10 cellular contexts compared by ENCODE assay signal in genomic region chr2:1781291-1782080, GRCh38. TPM values are rescaled to one million over a fixed set of nuclear protein-coding genes. Genes with fewer than 3 reads are reported as not detected.
A peak's percentile ranks its signal among the peaks of the same experiment; 100 is the strongest.
DNase-seq lines count a peak whose midpoint lies in the region; ATAC-seq and TF ChIP-seq lines count a peak whose summit lies in the region.
"Had no signal": no experiment of that assay in that cellular context is flagged by ENCODE, and none has a peak within 500 bp of the region (broad histone marks: within the 10 kb centered on the region; RNA-seq: fewer than 3 reads in every experiment).

No MANE protein-coding gene starts in this region.

- H3K27me3 Mint-ChIP-seq in activated CD8-positive, alpha-beta T cell treated with anti-CD3 and anti-CD28 coated beads for 36 hours, result peaks cover 10% of the 10 kb centered on the region
- H3K27me3 Mint-ChIP-seq in HFFc6 (ENCODE audit: insufficient read depth), result peaks cover 21% of the 10 kb centered on the region

- H3K4me3 Mint-ChIP-seq in activated CD8-positive, alpha-beta T cell treated with anti-CD3 and anti-CD28 coated beads for 36 hours, result no peak overlapping the region
- no peak overlapping the region for H3K4me3 Mint-ChIP-seq in HFFc6
- H3K4me3 Mint-ChIP-seq: memory B cell had no signal

- DNase-seq in HT1080 (ENCODE audit: low read depth), result peak; percentile 65
- DNase-seq in activated CD8-positive, alpha-beta T cell treated with anti-CD3 and anti-CD28 coated beads for 36 hours, result peak; percentile 23
- peak; percentile 57 for DNase-seq in brain microvascular endothelial cell
- DNase-seq in stimulated activated CD4-positive, alpha-beta T cell treated with anti-CD3 and anti-CD28 coated beads, Interleukin-4, amount 100 ng/mL, for 1 hour, result peak; percentile 32
- DNase-seq in HFFc6, result no peak
- no peak for DNase-seq in foreskin fibroblast
- DNase-seq: NCI-H345 had no signal

- H3K4me1 Mint-ChIP-seq in activated CD8-positive, alpha-beta T cell treated with anti-CD3 and anti-CD28 coated beads for 36 hours (ENCODE audit: low read depth), result no peaks in the 10 kb centered on the region
- peaks cover 13% of the 10 kb centered on the region for H3K4me1 Mint-ChIP-seq in HFFc6 (ENCODE audit: low read depth)
- H3K4me1 Mint-ChIP-seq: memory B cell had no signal

- H3K36me3 ChIP-seq in brain microvascular endothelial cell (replicated peaks), result no peaks in the 10 kb centered on the region

- peak; percentile 68 for ATAC-seq in activated CD8-positive, alpha-beta T cell treated with anti-CD3 and anti-CD28 coated beads for 36 hours
- ATAC-seq in GM18868 (IDR thresholded peaks at IDR 0.05; ENCODE audit: unreplicated experiment), result no peak
- ATAC-seq in GM21390 (IDR thresholded peaks at IDR 0.05; ENCODE audit: unreplicated experiment), result no peak

- H3K27ac Mint-ChIP-seq in activated CD8-positive, alpha-beta T cell treated with anti-CD3 and anti-CD28 coated beads for 36 hours, result peak overlapping the region; percentile 61
- no peak overlapping the region for H3K27ac Mint-ChIP-seq in HFFc6
- H3K27ac Mint-ChIP-seq: memory B cell had no signal

- no peak for TF ChIP-seq CTCF in activated CD8-positive, alpha-beta T cell treated with anti-CD3 and anti-CD28 coated beads for 36 hours (IDR thresholded peaks at IDR 0.05)
- peak; percentile 15 for TF ChIP-seq CTCF in brain microvascular endothelial cell (IDR thresholded peaks at IDR 0.05; ENCODE audit: low read depth, low read length, missing control alignments)
- no peak for TF ChIP-seq CTCF in HFFc6 (IDR thresholded peaks at IDR 0.05)
- no peak for TF ChIP-seq CTCF in foreskin fibroblast (IDR thresholded peaks at IDR 0.05; ENCODE audit: low read depth, low read length)

- POLR2A ChIA-PET in activated CD8-positive, alpha-beta T cell treated with anti-CD3 and anti-CD28 coated beads for 36 hours (lab: Charles Lee), result no interaction called here

- H3K4me3 ChIP-seq in brain microvascular endothelial cell (ENCODE audit: low read depth, low read length) (no peak overlapping the region), foreskin fibroblast (ENCODE audit: low read depth in 1 of 2, low read length in 2 of 2) (no peak overlapping the region)

- intact Hi-C loops in activated CD8-positive, alpha-beta T cell treated with anti-CD3 and anti-CD28 coated beads for 36 hours (cut with micrococcal nuclease), result no loop called here

- no peak overlapping the region for H3K27ac ChIP-seq in brain microvascular endothelial cell

- CTCF ChIA-PET in activated CD8-positive, alpha-beta T cell treated with anti-CD3 and anti-CD28 coated beads for 36 hours (lab: Charles Lee), result no interaction called here

- no peaks in the 10 kb centered on the region for H3K27me3 ChIP-seq in brain microvascular endothelial cell (replicated peaks)

- no peaks in the 10 kb centered on the region for H3K36me3 Mint-ChIP-seq in activated CD8-positive, alpha-beta T cell treated with anti-CD3 and anti-CD28 coated beads for 36 hours (ENCODE audit: low read depth)
- H3K36me3 Mint-ChIP-seq in HFFc6 (ENCODE audit: low read depth), result no peaks in the 10 kb centered on the region
- H3K36me3 Mint-ChIP-seq: memory B cell had no signal

- no peaks in the 10 kb centered on the region for H3K9me3 Mint-ChIP-seq in activated CD8-positive, alpha-beta T cell treated with anti-CD3 and anti-CD28 coated beads for 36 hours
- H3K9me3 Mint-ChIP-seq in HFFc6, result no peaks in the 10 kb centered on the region
- H3K9me3 Mint-ChIP-seq: memory B cell had no signal

- in situ Hi-C loops in brain microvascular endothelial cell (cut with HindIII; ENCODE audit: low pct_ligation_motif_present, low sequenced_read_pairs), result no loop called here

RNA-seq across cellular contexts. Expression of gene PXDN, which starts 37.2 kb away (rescaled TPM):
- total RNA-seq in HT1080 (2014; rRNA removed; shearing (Covaris generic)), result 0.40 and 0.88 TPM in 2 replicates
- 4.6 and 7.6 TPM in 2 replicates for polyA plus RNA-seq in HT1080 (2015; cell fraction: cytosol; rRNA removed)
- 23.3 and 23.8 TPM in 2 replicates for polyA plus RNA-seq in HT1080 (2015; cell fraction: nucleus; rRNA removed)
- total RNA-seq in activated CD8-positive, alpha-beta T cell treated with anti-CD3 and anti-CD28 coated beads for 36 hours, result under 1 TPM; 0.58 to 0.83 TPM
- 100 to 1,000 TPM; 283 to 403 (median 323) TPM for total RNA-seq in HFFc6 (2021; fragmentation: NEBNext Ultra II Directional; extraction: Animal tissue kit (Norgen Biotek cat#: 25700))

Comparison
In these comparisons a context has a peak if more than half of its experiments do, and no peak if none do; other contexts are left out.
1. DNase-seq: peak in HT1080 (single experiment), activated CD8-positive, alpha-beta T cell treated with anti-CD3 and anti-CD28 coated beads for 36 hours (single experiment), brain microvascular endothelial cell (single experiment) and stimulated activated CD4-positive, alpha-beta T cell treated with anti-CD3 and anti-CD28 coated beads, Interleukin-4, amount 100 ng/mL, for 1 hour (single experiment); none in HFFc6 (single experiment) and foreskin fibroblast (0 of 2).
2. RNA of gene PXDN, which starts 37.2 kb away (total RNA-seq): 283 to 403 TPM in HFFc6; 0.40 to 0.88 TPM in HT1080 and 0.58 to 0.83 TPM in activated CD8-positive, alpha-beta T cell treated with anti-CD3 and anti-CD28 coated beads for 36 hours; every median in the first group is over 100 times any median in the second.